8 cellular contexts compared by ENCODE assay signal in the genomic region with DNA sequence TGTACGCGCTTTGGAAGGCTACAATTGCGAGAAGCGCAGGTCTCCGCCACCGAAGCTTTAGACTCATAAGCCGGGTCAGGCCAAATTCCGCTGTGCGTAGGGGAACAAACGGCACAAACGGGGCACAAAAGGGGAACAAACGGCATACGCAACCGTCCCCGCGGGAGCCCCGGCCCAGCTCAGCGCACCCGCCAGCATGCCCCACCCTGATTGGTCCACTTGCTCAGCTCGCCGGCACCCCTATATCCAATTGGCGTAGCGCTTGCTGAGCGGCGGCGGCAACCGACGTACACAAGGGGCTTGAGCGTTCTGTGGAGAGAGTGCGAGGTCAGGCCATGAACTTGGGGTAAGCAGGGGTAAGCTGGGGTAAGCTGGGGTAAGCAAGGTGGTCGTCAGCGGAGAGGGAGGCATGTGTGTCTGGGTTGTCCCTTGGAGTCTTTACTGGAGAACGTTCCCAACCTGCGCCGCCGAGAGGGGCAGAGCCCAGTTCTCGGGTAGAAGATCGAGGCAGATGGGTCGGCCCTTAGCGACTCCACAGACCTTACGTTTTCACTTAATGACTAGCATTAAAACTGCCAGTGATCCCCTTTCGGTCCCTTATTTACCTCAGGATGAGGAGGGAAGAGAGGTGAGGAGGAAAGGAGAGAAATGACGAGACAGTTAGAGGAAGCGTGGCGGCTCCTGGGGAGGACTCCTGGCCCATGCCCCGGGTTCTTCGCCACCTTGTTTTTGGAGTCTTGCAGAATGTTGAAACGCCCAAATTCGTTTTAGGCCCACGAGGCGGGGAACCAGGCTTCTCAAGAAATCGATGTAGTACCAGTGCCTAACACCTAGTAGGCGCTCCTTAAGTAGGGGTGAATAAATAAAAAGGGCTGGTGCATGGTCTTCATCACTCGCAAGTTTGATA. TPM values are rescaled to one million over a fixed set of nuclear protein-coding genes. Genes with fewer than 3 reads are reported as not detected.
A peak's percentile ranks its signal among the peaks of the same experiment; 100 is the strongest.
DNase-seq lines count a peak whose midpoint lies in the region; ATAC-seq and TF ChIP-seq lines count a peak whose summit lies in the region.

A gene (plus strand): TSS at position 268 of the 907 bp plus-strand sequence. CDS start 68 bp downstream, at position 336.

- no peaks in the 10 kb centered on the region for H3K9me3 ChIP-seq in SK-N-MC (ENCODE audit: low read depth, low read length)

- H3K9ac ChIP-seq in SK-N-MC (ENCODE audit: insufficient read length) = peak within 1 kb of the TSS; percentile 78

- TF ChIP-seq CTCF in NB4 (IDR thresholded peaks at IDR 0.05; ENCODE audit: low read depth, low read length) = peak; percentile 58

- TF ChIP-seq POLR2A in GM10847 (IDR thresholded peaks at IDR 0.05; ENCODE audit: extremely low read depth, insufficient read length) = peak; percentile 87
- TF ChIP-seq POLR2A in NB4 (IDR thresholded peaks at IDR 0.05; ENCODE audit: extremely low read depth, insufficient read length) = peak; percentile 81

- peak; percentile 96 for DNase-seq in NB4 (ENCODE audit: low read depth)
- no peak for DNase-seq in SK-N-MC (ENCODE audit: low read depth, low spot score)
- peak; percentile 95 for DNase-seq in activated naive CD4-positive, alpha-beta T cell treated with anti-CD3 and anti-CD28 coated beads, Interleukin-2, amount 50 U/mL, for 16 hours
- DNase-seq in glomerular endothelial cell (ENCODE audit: extremely low read depth, low read depth, low spot score) = peak; percentile 52
- DNase-seq in occipital lobe (lab: John Stamatoyannopoulos, UW) = peak; percentile 91

- H3K4me3 ChIP-seq in NB4 (ENCODE audit: low read depth, low read length) (peak within 1 kb of the TSS; percentile 98), SK-N-MC (peak within 1 kb of the TSS; percentile 78)

- H3K27ac ChIP-seq in SK-N-MC = peak within 1 kb of the TSS; percentile 59; the same call in 1 of the 2 replicates
- H3K27ac ChIP-seq in temporal lobe (ENCODE audit: low read depth, low read length) = peak within 1 kb of the TSS; percentile 31

- peak; percentile 100 for ATAC-seq in HG02571 (IDR thresholded peaks at IDR 0.05; ENCODE audit: unreplicated experiment)

- peaks cover 9% of the 10 kb centered on the region for H3K36me3 ChIP-seq in SK-N-MC (ENCODE audit: insufficient read depth, low read length)

RNA-seq across cellular contexts. Expression of the gene that starts here (rescaled TPM):
- total RNA-seq in glomerular endothelial cell (4.3 and 20.1 TPM in 2 replicates), occipital lobe (86.7 TPM), temporal lobe (60.2 TPM)
